In the genomic region with DNA sequence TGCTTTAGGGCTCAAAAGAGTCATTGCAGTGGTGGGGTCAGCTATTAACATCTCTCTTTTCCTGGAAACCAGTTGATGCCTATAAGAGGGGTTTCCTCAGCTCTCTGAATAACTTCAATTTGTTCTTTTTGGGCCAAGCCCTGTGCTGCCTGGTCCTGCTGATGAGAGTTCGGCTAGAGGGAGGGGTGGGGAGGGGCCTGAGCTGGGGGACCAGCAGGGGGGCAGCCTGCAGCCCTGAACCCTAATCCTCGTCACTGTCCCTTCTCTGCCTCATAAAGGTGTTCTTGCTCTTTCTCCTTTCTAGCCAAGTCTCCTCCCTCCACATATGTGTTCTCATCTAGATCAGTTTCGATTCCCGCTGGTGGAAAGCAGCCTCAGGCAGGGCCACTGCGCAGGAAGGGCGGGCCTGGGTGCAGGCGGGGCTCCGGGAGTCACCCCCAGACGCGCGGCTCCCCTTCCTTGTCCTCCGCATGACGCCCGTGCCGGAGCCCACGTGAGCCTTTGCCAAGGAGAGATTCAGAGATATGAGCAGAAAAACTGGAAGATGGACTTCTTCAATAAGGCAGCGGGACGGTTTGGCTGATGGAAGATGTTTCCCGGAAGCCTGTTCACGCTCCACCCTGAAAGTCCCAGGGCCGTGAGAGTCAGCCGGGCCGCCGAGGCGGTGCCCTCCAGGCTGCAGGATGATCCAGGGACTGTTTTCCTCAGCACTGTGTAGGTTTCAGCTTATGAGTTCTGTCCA, we compare ENCODE assay signal across 8 cellular contexts. TPM values are rescaled to one million over a fixed set of nuclear protein-coding genes. Genes with fewer than 3 reads are reported as not detected.
A peak's percentile ranks its signal among the peaks of the same experiment; 100 is the strongest.
DNase-seq lines count a peak whose midpoint lies in the region; ATAC-seq and TF ChIP-seq lines count a peak whose summit lies in the region.

No MANE protein-coding gene starts in this region.

- H3K4me3 Mint-ChIP-seq in activated T-helper 2 cell treated with anti-CD3 and anti-CD28 coated beads, Interferon-gamma antibody, Interleukin-2, Interleukin-4, amounts not matched to agents 10 μg/mL and 5 μg/mL and 100 μg/mL, durations not matched to agents 14 hours and 24 hours and 36 hours (ENCODE audit: low read depth) = peak overlapping the region; percentile 87
- H3K4me3 Mint-ChIP-seq in natural killer cell treated with Interleukin-12 subunit alpha and Interleukin-12 subunit beta and Interleukin-15 and Interleukin-18, amount 100 ng/mL, for 72 hours = peak overlapping the region; percentile 90

- no peaks in the 10 kb centered on the region for H3K4me1 ChIP-seq in RWPE2 (ENCODE audit: insufficient read depth, poor library complexity, severe bottlenecking)

- intact Hi-C loops in activated T-helper 2 cell treated with anti-CD3 and anti-CD28 coated beads, Interferon-gamma antibody, Interleukin-2, Interleukin-4, amounts not matched to agents 10 μg/mL and 5 μg/mL and 100 μg/mL, durations not matched to agents 14 hours and 24 hours and 36 hours (cut with micrococcal nuclease) = no loop called here

- peak overlapping the region; percentile 92 for H3K27ac Mint-ChIP-seq in activated T-helper 2 cell treated with anti-CD3 and anti-CD28 coated beads, Interferon-gamma antibody, Interleukin-2, Interleukin-4, amounts not matched to agents 10 μg/mL and 5 μg/mL and 100 μg/mL, durations not matched to agents 14 hours and 24 hours and 36 hours
- peak overlapping the region; percentile 82 to 98 for H3K27ac Mint-ChIP-seq in natural killer cell treated with Interleukin-12 subunit alpha and Interleukin-12 subunit beta and Interleukin-15 and Interleukin-18, amount 100 ng/mL, for 72 hours

- no peaks in the 10 kb centered on the region for H3K9me3 Mint-ChIP-seq in activated T-helper 2 cell treated with anti-CD3 and anti-CD28 coated beads, Interferon-gamma antibody, Interleukin-2, Interleukin-4, amounts not matched to agents 10 μg/mL and 5 μg/mL and 100 μg/mL, durations not matched to agents 14 hours and 24 hours and 36 hours
- H3K9me3 Mint-ChIP-seq in natural killer cell treated with Interleukin-12 subunit alpha and Interleukin-12 subunit beta and Interleukin-15 and Interleukin-18, amount 100 ng/mL, for 72 hours = no peaks in the 10 kb centered on the region

- H3K4me1 Mint-ChIP-seq in activated T-helper 2 cell treated with anti-CD3 and anti-CD28 coated beads, Interferon-gamma antibody, Interleukin-2, Interleukin-4, amounts not matched to agents 10 μg/mL and 5 μg/mL and 100 μg/mL, durations not matched to agents 14 hours and 24 hours and 36 hours (ENCODE audit: low read depth) = peaks cover 12% of the 10 kb centered on the region
- peaks cover 12 to 17% of the 10 kb centered on the region in 2 donors for H3K4me1 Mint-ChIP-seq in natural killer cell treated with Interleukin-12 subunit alpha and Interleukin-12 subunit beta and Interleukin-15 and Interleukin-18, amount 100 ng/mL, for 72 hours (ENCODE audit: low read depth in 2 of 2)

- DNase-seq in D341Med (ENCODE audit: low spot score) = peak; percentile 88
- peak; percentile 63 for DNase-seq in Jurkat, Clone E6-1 (ENCODE audit: low read depth, low spot score)
- DNase-seq in RWPE2 (ENCODE audit: low spot score) = peak; percentile 77
- peak; percentile 82 for DNase-seq in activated T-helper 2 cell treated with anti-CD3 and anti-CD28 coated beads, Interferon-gamma antibody, Interleukin-2, Interleukin-4, amounts not matched to agents 10 μg/mL and 5 μg/mL and 100 μg/mL, durations not matched to agents 14 hours and 24 hours and 36 hours (ENCODE audit: low spot score)
- peak; percentile 64 for DNase-seq in fibroblast of pulmonary artery (ENCODE audit: low read depth)
- DNase-seq in natural killer cell treated with Interleukin-12 subunit alpha and Interleukin-12 subunit beta and Interleukin-15 and Interleukin-18, amount 100 ng/mL, for 72 hours (ENCODE audit: low spot score) = peak; percentile 91
- peak; percentile 84 for DNase-seq in stimulated activated naive CD8-positive, alpha-beta T cell treated with anti-CD3 and anti-CD28 coated beads, Interleukin-15, Interleukin-2, amounts not matched to agents 100 U/mL and 50 U/mL, for 24 hours

- H3K27me3 ChIP-seq in RWPE2 (ENCODE audit: insufficient read depth, poor library complexity, severe bottlenecking) = no peaks in the 10 kb centered on the region

- peaks cover 3% of the 10 kb centered on the region for H3K27me3 Mint-ChIP-seq in activated T-helper 2 cell treated with anti-CD3 and anti-CD28 coated beads, Interferon-gamma antibody, Interleukin-2, Interleukin-4, amounts not matched to agents 10 μg/mL and 5 μg/mL and 100 μg/mL, durations not matched to agents 14 hours and 24 hours and 36 hours (ENCODE audit: low read depth)
- H3K27me3 Mint-ChIP-seq in natural killer cell treated with Interleukin-12 subunit alpha and Interleukin-12 subunit beta and Interleukin-15 and Interleukin-18, amount 100 ng/mL, for 72 hours = no peaks in the 10 kb centered on the region

- peaks cover 5% of the 10 kb centered on the region for H3K36me3 Mint-ChIP-seq in activated T-helper 2 cell treated with anti-CD3 and anti-CD28 coated beads, Interferon-gamma antibody, Interleukin-2, Interleukin-4, amounts not matched to agents 10 μg/mL and 5 μg/mL and 100 μg/mL, durations not matched to agents 14 hours and 24 hours and 36 hours (ENCODE audit: low read depth)
- H3K36me3 Mint-ChIP-seq in natural killer cell treated with Interleukin-12 subunit alpha and Interleukin-12 subunit beta and Interleukin-15 and Interleukin-18, amount 100 ng/mL, for 72 hours = no peaks in the 10 kb centered on the region

- TF ChIP-seq CTCF in RWPE2 (IDR thresholded peaks at IDR 0.05; ENCODE audit: poor library complexity, severe bottlenecking) = no peak
- no peak for TF ChIP-seq CTCF in fibroblast of pulmonary artery (IDR thresholded peaks at IDR 0.05; ENCODE audit: low read length, missing control alignments)

- H3K9me3 ChIP-seq in RWPE2 (ENCODE audit: severe bottlenecking) = peaks cover 2% of the 10 kb centered on the region

- H3K27ac ChIP-seq in RWPE2 (ENCODE audit: poor library complexity, severe bottlenecking) = peak overlapping the region; percentile 52

- no peaks in the 10 kb centered on the region for H3K36me3 ChIP-seq in RWPE2 (ENCODE audit: low read depth)

- peak; percentile 87 for ATAC-seq in GM21528 (IDR thresholded peaks at IDR 0.05; ENCODE audit: low FRiP score, unreplicated experiment)
- peak; percentile 96 for ATAC-seq in RWPE2 (ENCODE audit: low read depth)
- peak; percentile 99 for ATAC-seq in natural killer cell treated with Interleukin-12 subunit alpha and Interleukin-12 subunit beta and Interleukin-15 and Interleukin-18, amount 100 ng/mL, for 72 hours
- peak; percentile 99 for ATAC-seq in stimulated activated naive CD8-positive, alpha-beta T cell treated with anti-CD3 and anti-CD28 coated beads, Interleukin-15, Interleukin-2, amounts not matched to agents 100 U/mL and 50 U/mL, for 24 hours

- peak overlapping the region; percentile 79 for H3K4me3 ChIP-seq in Jurkat, Clone E6-1 (ENCODE audit: low read length)
- H3K4me3 ChIP-seq in RWPE2 (ENCODE audit: severe bottlenecking) (peak overlapping the region; percentile 76), fibroblast of pulmonary artery (replicated peaks; ENCODE audit: low read depth, low read length) (peak overlapping the region; percentile 74)

RNA-seq across cellular contexts. Expression of a gene that starts 15.0 kb away (rescaled TPM):
- polyA plus RNA-seq in Jurkat, Clone E6-1 (2012; ENCODE audit: insufficient read depth, insufficient read length) = 44.7 TPM
- 25.2 and 25.7 TPM in 2 replicates for total RNA-seq in activated T-helper 2 cell treated with anti-CD3 and anti-CD28 coated beads, Interferon-gamma antibody, Interleukin-2, Interleukin-4, amounts not matched to agents 10 μg/mL and 5 μg/mL and 100 μg/mL, durations not matched to agents 14 hours and 24 hours and 36 hours
- 10 to 100 TPM; 25.2 to 27.1 TPM for total RNA-seq in natural killer cell treated with Interleukin-12 subunit alpha and Interleukin-12 subunit beta and Interleukin-15 and Interleukin-18, amount 100 ng/mL, for 72 hours

Comparison
In these comparisons a context has a peak if more than half of its experiments do, and no peak if none do; other contexts are left out.
1. Peak in every context shown above with its lines: DNase-seq, ATAC-seq, H3K4me3 ChIP-seq and H3K27ac ChIP-seq.